In the genomic region with DNA sequence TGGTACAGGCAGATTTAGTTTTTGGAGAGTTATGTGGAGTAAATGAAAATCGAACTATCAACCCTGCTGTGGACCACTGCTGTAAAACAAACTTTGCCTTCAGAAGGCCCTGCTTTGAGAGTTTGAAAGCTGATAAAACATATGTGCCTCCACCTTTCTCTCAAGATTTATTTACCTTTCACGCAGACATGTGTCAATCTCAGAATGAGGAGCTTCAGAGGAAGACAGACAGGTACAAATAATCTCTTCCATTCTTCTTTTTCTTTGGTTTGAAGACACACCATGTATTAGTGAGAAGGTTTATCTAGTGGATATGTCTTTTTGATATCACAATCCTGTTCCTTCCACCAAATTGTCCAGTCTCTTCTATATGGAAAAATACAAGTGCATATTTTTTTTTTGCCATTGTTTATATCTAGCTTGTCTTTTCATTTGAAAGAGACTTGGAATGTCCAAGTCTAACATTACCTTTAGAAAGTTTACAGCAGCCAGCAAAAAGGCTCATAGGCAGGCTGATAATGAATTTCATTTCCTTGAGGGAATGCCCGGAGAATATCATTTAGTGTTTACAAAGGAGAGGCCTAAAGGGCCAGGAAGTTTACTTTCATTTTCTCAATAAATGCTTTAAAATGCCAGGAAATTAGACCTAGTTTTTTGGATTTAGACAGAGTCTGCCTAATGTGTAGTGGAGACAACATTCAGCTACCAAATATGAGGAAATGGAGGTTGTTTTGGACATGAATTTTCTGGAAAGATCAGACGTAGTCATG, we compare ENCODE assay signal across 16 cellular contexts. TPM values are rescaled to one million over a fixed set of nuclear protein-coding genes. Genes with fewer than 3 reads are reported as not detected.
DNase-seq lines count a peak whose midpoint lies in the region; ATAC-seq and TF ChIP-seq lines count a peak whose summit lies in the region.
"Had no signal": no experiment of that assay in that cellular context is flagged by ENCODE, and none has a peak within 500 bp of the region (broad histone marks: within the 10 kb centered on the region; RNA-seq: fewer than 3 reads in every experiment).

No MANE protein-coding gene starts in this region.

- H3K4me3 ChIP-seq in DND-41 (ENCODE audit: low read depth in 1 of 2, low read length in 2 of 2) (no peak overlapping the region), OCI-LY7 (ENCODE audit: low read depth, low read length, poor library complexity, severe bottlenecking) (no peak overlapping the region), muscle layer of duodenum (ENCODE audit: low read depth in 1 of 2, low read length in 2 of 2) (no peak overlapping the region)
- H3K4me3 ChIP-seq: prostate gland had no signal

- no peaks in the 10 kb centered on the region for H3K36me3 ChIP-seq in DND-41 (ENCODE audit: insufficient read depth, low read length)
- no peaks in the 10 kb centered on the region for H3K36me3 ChIP-seq in OCI-LY7 (ENCODE audit: insufficient read depth, low read length)
- H3K36me3 ChIP-seq in muscle layer of duodenum (ENCODE audit: control insufficient read depth in 1 of 2, insufficient read depth in 2 of 2, low read length in 2 of 2) = no peaks in the 10 kb centered on the region
- H3K36me3 ChIP-seq: prostate gland had no signal

- no peak for ATAC-seq in DND-41 (ENCODE audit: insufficient read depth, low read depth)
- ATAC-seq: activated CD8-positive, alpha-beta T cell treated with anti-CD3 and anti-CD28 coated beads for 36 hours; esophagus mucosa; stimulated activated naive CD8-positive, alpha-beta T cell treated with anti-CD3 and anti-CD28 coated beads, Interleukin-15, Interleukin-2, amounts not matched to agents 100 U/mL and 50 U/mL, for 24 hours had no signal

- H3K9me3 ChIP-seq in DND-41 (ENCODE audit: insufficient read depth, low read length, severe bottlenecking) (no peaks in the 10 kb centered on the region), OCI-LY7 (ENCODE audit: low read length) (no peaks in the 10 kb centered on the region), muscle layer of duodenum (ENCODE audit: control insufficient read depth in 1 of 2, low read length in 2 of 2) (no peaks in the 10 kb centered on the region)
- H3K9me3 ChIP-seq: prostate gland had no signal

- DNase-seq in DND-41 = no peak
- no peak for DNase-seq in OCI-LY7 (ENCODE audit: low spot score)
- peak; percentile 9 for DNase-seq in dermis blood vessel endothelial cell
- no peak for DNase-seq in HEK293T (ENCODE audit: extremely low spot score)
- DNase-seq in superior temporal gyrus (ENCODE audit: extremely low spot score) = no peak
- no peak for DNase-seq in nucleus accumbens (lab: John Stamatoyannopoulos, UW)
- no peak for DNase-seq in GM20000 (ENCODE audit: low spot score)
- DNase-seq: activated CD8-positive, alpha-beta T cell treated with anti-CD3 and anti-CD28 coated beads for 36 hours; C1 segment of cervical spinal cord; central memory CD4-positive, alpha-beta T cell; stimulated activated CD4-positive, alpha-beta T cell treated with anti-CD3 and anti-CD28 coated beads, Interleukin-4, amount 100 ng/mL, for 4 hours; stimulated activated naive CD8-positive, alpha-beta T cell treated with anti-CD3 and anti-CD28 coated beads, Interleukin-15, Interleukin-2, amounts not matched to agents 100 U/mL and 50 U/mL, for 24 hours had no signal

- H3K27me3 ChIP-seq in DND-41 (ENCODE audit: insufficient read depth, low read length, poor library complexity) (no peaks in the 10 kb centered on the region), muscle layer of duodenum (ENCODE audit: low read depth, low read length) (no peaks in the 10 kb centered on the region)

- no peak for TF ChIP-seq CTCF in DND-41 (IDR thresholded peaks at IDR 0.05; ENCODE audit: borderline replicate concordance, extremely low read depth, low read length, poor library complexity, severe bottlenecking)
- TF ChIP-seq CTCF in OCI-LY7 (conservative IDR thresholded peaks at IDR 0.05; ENCODE audit: low read length) = no peak
- TF ChIP-seq CTCF in GM20000 (IDR thresholded peaks at IDR 0.05; ENCODE audit: extremely low read depth, missing control alignments) = no peak

- H4K20me1 ChIP-seq in DND-41 (ENCODE audit: insufficient read depth, low read length) (no peaks in the 10 kb centered on the region), OCI-LY7 (ENCODE audit: insufficient read depth, low read length) (no peaks in the 10 kb centered on the region)

- H3K4me1 ChIP-seq in DND-41 (ENCODE audit: insufficient read depth, low read length) = peaks cover 6% of the 10 kb centered on the region; the same call in 1 of the 2 replicates
- H3K4me1 ChIP-seq in OCI-LY7 (ENCODE audit: insufficient read depth, low read length, poor library complexity, severe bottlenecking) = peaks cover 7% of the 10 kb centered on the region
- H3K4me1 ChIP-seq in muscle layer of duodenum (ENCODE audit: control insufficient read depth in 1 of 2, insufficient read depth in 2 of 2, low read length in 2 of 2) = peaks cover 0 to 7% of the 10 kb centered on the region in 2 donors
- H3K4me1 ChIP-seq: prostate gland had no signal

- POLR2A ChIA-PET in OCI-LY7 (lab: Charles Lee) = interaction anchor here (0.7 to 1.6 kb wide), 2 partner anchors 12 to 28 kb away, joined by 3 read pairs; no protein-coding TSS in a partner anchor
- POLR2A ChIA-PET in HEK293T (lab: Yijun Ruan, JAX) = no interaction called here

- H3K4me2 ChIP-seq in DND-41 (ENCODE audit: insufficient read depth, low read length) (no peak overlapping the region), OCI-LY7 (ENCODE audit: low read length) (no peak overlapping the region)

- no TSS peak for BruUV-seq in OCI-LY7 (replicated peaks; lab: Mats Ljungman, UMichigan)

- no peaks in the 10 kb centered on the region for H3K9me2 ChIP-seq in OCI-LY7 (ENCODE audit: insufficient read depth, low read length)

- intact Hi-C loops in OCI-LY7 (cut with micrococcal nuclease; ENCODE audit: unreplicated experiment) = no loop called here

- H3K79me2 ChIP-seq in DND-41 (ENCODE audit: insufficient read depth, low read length) = no peaks in the 10 kb centered on the region
- H3K79me2 ChIP-seq in OCI-LY7 (ENCODE audit: insufficient read depth, low read depth, low read length) = no peaks in the 10 kb centered on the region

- H3K9ac ChIP-seq in DND-41 (ENCODE audit: low read depth, low read length) = no peak overlapping the region

- CTCF ChIA-PET in OCI-LY7 (lab: Charles Lee; ENCODE audit: unreplicated experiment) (interaction anchor here (1.3 kb wide), 1 partner anchor 54 kb away, joined by 3 read pairs; no protein-coding TSS in a partner anchor), HEK293T (lab: Yijun Ruan, JAX) (no interaction called here)

- H3K27ac ChIP-seq in DND-41 (ENCODE audit: low read length) (no peak overlapping the region), OCI-LY7 (ENCODE audit: low read depth, low read length, poor library complexity, severe bottlenecking) (no peak overlapping the region), muscle layer of duodenum (ENCODE audit: low read length) (peak overlapping the region; percentile 45)

- H2AFZ ChIP-seq in DND-41 (ENCODE audit: low read depth, low read length) (peak overlapping the region; percentile 51), OCI-LY7 (ENCODE audit: low read length) (peak overlapping the region; percentile 45; the same call in 1 of the 2 replicates)

TF ChIP-seq in HEK293T, 16 proteins besides CTCF, POLR2A, EP300 and RAD21:
- TF ChIP-seq L3MBTL2 (conservative IDR thresholded peaks at IDR 0.05) (no peak), BHLHE40 (IDR thresholded peaks at IDR 0.05; ENCODE audit: borderline replicate concordance) (no peak), CTBP1 (IDR thresholded peaks at IDR 0.05; ENCODE audit: borderline replicate concordance) (no peak), TARDBP (IDR thresholded peaks at IDR 0.05) (no peak), ARNT (IDR thresholded peaks at IDR 0.05) (no peak), FOXK2 (IDR thresholded peaks at IDR 0.05) (no peak)

RNA-seq across cellular contexts. Expression of gene AFM, which starts 18.6 kb away (rescaled TPM):
- not detected in 2 replicates for total RNA-seq in OCI-LY7 (2014; rRNA removed; shearing (Covaris generic))
- total RNA-seq in OCI-LY7 (2022) (not detected in 2 replicates), dermis blood vessel endothelial cell (not detected in 2 replicates)
- total RNA-seq: activated CD8-positive, alpha-beta T cell treated with anti-CD3 and anti-CD28 coated beads for 36 hours; esophagus mucosa; prostate gland; T-helper 2 cell treated with Interferon-gamma antibody and Interleukin-4, amounts not matched to agents 100 ng/mL and 5 ng/mL, for 36 hours had no signal
